ENCODE assay signal across 8 cellular contexts in genomic region chr12:46387697-46388096, GRCh38. TPM values are rescaled to one million over a fixed set of nuclear protein-coding genes. Genes with fewer than 3 reads are reported as not detected.
DNase-seq lines count a peak whose midpoint lies in the region; ATAC-seq and TF ChIP-seq lines count a peak whose summit lies in the region.

No MANE protein-coding gene starts in this region.

- ATAC-seq in RWPE2 (ENCODE audit: low read depth): no peak
- ATAC-seq in right lobe of liver: no peak
- no peak for ATAC-seq in GM19328 (IDR thresholded peaks at IDR 0.05; ENCODE audit: unreplicated experiment)
- ATAC-seq in GM21515 (IDR thresholded peaks at IDR 0.05; ENCODE audit: unreplicated experiment): no peak

- H3K4me3 ChIP-seq in RWPE2 (ENCODE audit: severe bottlenecking) (no peak overlapping the region), right lobe of liver (no peak overlapping the region), uterus (no peak overlapping the region)

- peak; percentile 35 for DNase-seq in stimulated activated CD4-positive, alpha-beta T cell treated with anti-CD3 and anti-CD28 coated beads, Interleukin-15, amount 100 ng/mL, for 24 hours
- DNase-seq in stimulated activated CD4-positive, alpha-beta T cell treated with anti-CD3 and anti-CD28 coated beads, Interleukin-2, amount 100 ng/mL, for 48 hours: no peak
- DNase-seq in RWPE2 (ENCODE audit: low spot score): no peak
- no peak for DNase-seq in right lobe of liver
- no peak for DNase-seq in uterus
- DNase-seq in NCI-H1092 (lab: John Stamatoyannopoulos, UW): no peak

- intact Hi-C loops in right lobe of liver (cut with DNase I) (no loop called here), uterus (cut with DNase I; ENCODE audit: low total_unique reads) (no loop called here)

- H3K36me3 ChIP-seq in RWPE2 (ENCODE audit: low read depth) (peaks cover 24% of the 10 kb centered on the region), right lobe of liver (no peaks in the 10 kb centered on the region), uterus (no peaks in the 10 kb centered on the region)

- H3K9me3 ChIP-seq in RWPE2 (ENCODE audit: severe bottlenecking) (no peaks in the 10 kb centered on the region), right lobe of liver (no peaks in the 10 kb centered on the region), uterus (no peaks in the 10 kb centered on the region)

- H3K4me1 ChIP-seq in RWPE2 (ENCODE audit: insufficient read depth, poor library complexity, severe bottlenecking) (peaks cover 82% of the 10 kb centered on the region), right lobe of liver (peaks cover 0 to 47% (median 13%) of the 10 kb centered on the region in 4 donors), uterus (peaks cover 3 to 20% of the 10 kb centered on the region in 2 donors)

- no peak for TF ChIP-seq POLR2A in right lobe of liver (IDR thresholded peaks at IDR 0.05)
- TF ChIP-seq POLR2A in uterus (IDR thresholded peaks at IDR 0.05): no peak

- WGBS in right lobe of liver (ENCODE audit: insufficient coverage, low coverage, low lambda C conversion rate, missing lambda C conversion rate): 89% methylated on average over 7 of the region's 7 CpGs

- TF ChIP-seq CTCF in RWPE2 (IDR thresholded peaks at IDR 0.05; ENCODE audit: poor library complexity, severe bottlenecking): no peak
- TF ChIP-seq CTCF in right lobe of liver (IDR thresholded peaks at IDR 0.05): no peak
- no peak for TF ChIP-seq CTCF in uterus (IDR thresholded peaks at IDR 0.05)

- H3K27me3 ChIP-seq in RWPE2 (ENCODE audit: insufficient read depth, poor library complexity, severe bottlenecking): no peaks in the 10 kb centered on the region
- no peaks in the 10 kb centered on the region for H3K27me3 ChIP-seq in right lobe of liver
- no peaks in the 10 kb centered on the region for H3K27me3 ChIP-seq in uterus

- peak overlapping the region; percentile 99 for H3K27ac ChIP-seq in RWPE2 (ENCODE audit: poor library complexity, severe bottlenecking)
- H3K27ac ChIP-seq in right lobe of liver: peak overlapping the region in 2 of 3 donors; percentile 99 to 100
- H3K27ac ChIP-seq in uterus: peak overlapping the region; percentile 100

RNA-seq across cellular contexts. Expression of gene SLC38A2, which starts 15.1 kb away (rescaled TPM):
- total RNA-seq in right lobe of liver: 100 to 1,000 TPM in 5 of 6 experiments, 10 to 100 TPM in 1; 77.0 to 463 (median 290) TPM
- 100 to 1,000 TPM; 234 to 487 (median 372) TPM for total RNA-seq in uterus
